14 cellular contexts compared by ENCODE assay signal in genomic region chr14:75442642-75443041, GRCh38. TPM values are rescaled to one million over a fixed set of nuclear protein-coding genes. Genes with fewer than 3 reads are reported as not detected.
DNase-seq lines count a peak whose midpoint lies in the region; ATAC-seq, FAIRE-seq and TF ChIP-seq lines count a peak whose summit lies in the region.
"Had no signal": no experiment of that assay in that cellular context is flagged by ENCODE, and none has a peak within 500 bp of the region (broad histone marks: within the 10 kb centered on the region; RNA-seq: fewer than 3 reads in every experiment).

No MANE protein-coding gene starts in this region.

- H3K27ac ChIP-seq in GM23338 (ENCODE audit: low read depth): no peak overlapping the region
- H3K27ac ChIP-seq in astrocyte (ENCODE audit: low read depth, low read length): no peak overlapping the region
- H3K27ac ChIP-seq in subcutaneous abdominal adipose tissue (ENCODE audit: low read depth, low read length): peak overlapping the region; percentile 51

- H4K20me1 ChIP-seq in GM23338 (replicated peaks; ENCODE audit: insufficient read depth) (peaks cover 12% of the 10 kb centered on the region), astrocyte (ENCODE audit: insufficient read depth, low read length) (no peaks in the 10 kb centered on the region)

- H3K9me3 ChIP-seq in astrocyte (ENCODE audit: insufficient read depth, low read depth, low read length) (no peaks in the 10 kb centered on the region), subcutaneous abdominal adipose tissue (ENCODE audit: control insufficient read depth in 5 of 5, low read length in 5 of 5) (no peaks in the 10 kb centered on the region)
- H3K9me3 ChIP-seq: adrenal gland had no signal

- peak overlapping the region; percentile 69 for H3K27ac Mint-ChIP-seq in GM23338
- H3K27ac Mint-ChIP-seq in astrocyte (ENCODE audit: unreplicated experiment): peak overlapping the region; percentile 58

- no peak overlapping the region for H3K4me3 Mint-ChIP-seq in GM23338
- H3K4me3 Mint-ChIP-seq in astrocyte (ENCODE audit: unreplicated experiment): no peak overlapping the region
- H3K4me3 Mint-ChIP-seq: IgD-negative memory B cell had no signal

- no peak overlapping the region for H3K4me3 ChIP-seq in GM23338
- no peak overlapping the region for H3K4me3 ChIP-seq in astrocyte (ENCODE audit: insufficient read depth, low read depth, low read length)
- no peak overlapping the region for H3K4me3 ChIP-seq in subcutaneous abdominal adipose tissue (ENCODE audit: low read depth in 1 of 5, low read length in 5 of 5)
- H3K4me3 ChIP-seq: adrenal gland had no signal

- H2AFZ ChIP-seq in GM23338: no peak overlapping the region
- H2AFZ ChIP-seq in astrocyte (ENCODE audit: low read depth, low read length): no peak overlapping the region

- H3K27me3 Mint-ChIP-seq in GM23338 (ENCODE audit: insufficient read depth, low read depth, poor library complexity) (peaks cover 6% of the 10 kb centered on the region), astrocyte (ENCODE audit: low read depth, unreplicated experiment) (no peaks in the 10 kb centered on the region)
- H3K27me3 Mint-ChIP-seq: IgD-negative memory B cell had no signal

- no peaks in the 10 kb centered on the region for H3K9me3 Mint-ChIP-seq in GM23338
- no peaks in the 10 kb centered on the region for H3K9me3 Mint-ChIP-seq in astrocyte (ENCODE audit: unreplicated experiment)
- H3K9me3 Mint-ChIP-seq: IgD-negative memory B cell had no signal

- H3K27me3 ChIP-seq in GM23338 (ENCODE audit: insufficient read depth): no peaks in the 10 kb centered on the region
- H3K27me3 ChIP-seq in astrocyte (ENCODE audit: insufficient read depth, low read length): no peaks in the 10 kb centered on the region
- H3K27me3 ChIP-seq in subcutaneous abdominal adipose tissue (ENCODE audit: control insufficient read depth in 5 of 5, insufficient read depth in 4 of 5, low read length in 5 of 5): no peaks in the 10 kb centered on the region
- H3K27me3 ChIP-seq: adrenal gland had no signal

- H3F3A ChIP-seq in GM23338 (replicated peaks; ENCODE audit: low read depth): no peaks in the 10 kb centered on the region

- H3K79me2 ChIP-seq in GM23338 (replicated peaks; ENCODE audit: insufficient read depth): peaks cover 36% of the 10 kb centered on the region
- no peaks in the 10 kb centered on the region for H3K79me2 ChIP-seq in astrocyte (ENCODE audit: insufficient read depth, low read length)

- H3K36me3 ChIP-seq in GM23338 (ENCODE audit: insufficient read depth) (peaks cover 4% of the 10 kb centered on the region), astrocyte (ENCODE audit: insufficient read depth, low read length) (peaks cover 3% of the 10 kb centered on the region), subcutaneous abdominal adipose tissue (ENCODE audit: control insufficient read depth in 5 of 5, insufficient read depth in 5 of 5, low read length in 5 of 5) (peaks cover 14 to 72% (median 63%) of the 10 kb centered on the region in 5 donors)

- no peak for DNase-seq in GM23338 (ENCODE audit: low spot score)
- DNase-seq in astrocyte (ENCODE audit: low read depth): peak; percentile 38
- peak; percentile 46 for DNase-seq in islet precursor cell
- DNase-seq in H4 (ENCODE audit: low spot score): no peak
- no peak for DNase-seq in ureter (ENCODE audit: low spot score)
- DNase-seq in 8988T: no peak
- DNase-seq in medulla oblongata (ENCODE audit: extremely low spot score): no peak
- DNase-seq: adrenal gland, COR-L47, NCI-H2081, small intestine had no signal

- peaks cover 64% of the 10 kb centered on the region for H3K36me3 Mint-ChIP-seq in GM23338 (ENCODE audit: low read depth)
- peaks cover 45% of the 10 kb centered on the region for H3K36me3 Mint-ChIP-seq in astrocyte (ENCODE audit: low read depth, unreplicated experiment)

- peaks cover 44% of the 10 kb centered on the region for H3K4me1 Mint-ChIP-seq in GM23338
- peaks cover 29% of the 10 kb centered on the region for H3K4me1 Mint-ChIP-seq in astrocyte (ENCODE audit: low read depth, unreplicated experiment)

- no peaks in the 10 kb centered on the region for H3K9me2 ChIP-seq in GM23338 (ENCODE audit: insufficient read depth)

- FAIRE-seq in astrocyte (lab: Jason Lieb, UNC): peak; percentile 73
- FAIRE-seq: small intestine, TTC549 had no signal

- TF ChIP-seq CTCF in GM23338 (conservative IDR thresholded peaks at IDR 0.05; ENCODE audit: low read depth in 2 of 2) (no peak), astrocyte (IDR thresholded peaks at IDR 0.05; ENCODE audit: insufficient read depth, low read depth, low read length) (no peak)

- ATAC-seq in GM23338: no peak

- no peak overlapping the region for H3K4me2 ChIP-seq in GM23338
- no peak overlapping the region for H3K4me2 ChIP-seq in astrocyte (ENCODE audit: low read length)

- H3K9ac ChIP-seq in astrocyte (ENCODE audit: low read length) (no peak overlapping the region), subcutaneous abdominal adipose tissue (ENCODE audit: low read length in 5 of 5) (no peak overlapping the region)

- H3K4me1 ChIP-seq in GM23338 (ENCODE audit: insufficient read depth) (peaks cover 13% of the 10 kb centered on the region; the same call in 1 of the 2 replicates), astrocyte (ENCODE audit: insufficient read depth, low read length) (no peaks in the 10 kb centered on the region), subcutaneous abdominal adipose tissue (ENCODE audit: control insufficient read depth in 5 of 5, insufficient read depth in 5 of 5, low read length in 5 of 5) (peaks cover 4 to 55% (median 51%) of the 10 kb centered on the region in 5 donors)

TF ChIP-seq in GM23338, 12 proteins besides CTCF, POLR2A, EP300 and RAD21 (continues in another document):
- TF ChIP-seq POLR2AphosphoS5 (IDR thresholded peaks at IDR 0.05; ENCODE audit: low read depth): no peak
- no peak for TF ChIP-seq EZH2phosphoT487 (IDR thresholded peaks at IDR 0.05; ENCODE audit: unreplicated experiment)
- no peak for TF ChIP-seq NANOG (IDR thresholded peaks at IDR 0.05; ENCODE audit: borderline replicate concordance)
- TF ChIP-seq ZNF462 (CRISPR knock-in tag; IDR thresholded peaks at IDR 0.05): no peak

RNA-seq across cellular contexts. Expression of gene JDP2, which starts 14.8 kb away (rescaled TPM):
- 38.9 and 46.4 TPM in 2 replicates for total RNA-seq in GM23338 (2014; rRNA removed; shearing (Covaris generic))
- polyA plus RNA-seq in GM23338 (2016; fragmentation: Nextera tagmentation; extraction: Ambion mirVana): 12.5 and 13.3 TPM in 2 replicates
- total RNA-seq in astrocyte (79.5 and 80.6 TPM in 2 replicates), ureter (43.2 TPM)
- 17.6 and 31.9 TPM in 2 replicates for total RNA-seq in H4 (2014; rRNA removed; shearing (Covaris generic))

Comparison
In these comparisons a context has a peak if more than half of its experiments do, and no peak if none do; other contexts are left out.
1. DNase-seq: peak in astrocyte (single experiment) and islet precursor cell (single experiment); none in GM23338 (single experiment), H4 (single experiment), ureter (single experiment), 8988T (single experiment) and medulla oblongata (single experiment).